Comparison of ENCODE assay signal across 24 cellular contexts in the genomic region with DNA sequence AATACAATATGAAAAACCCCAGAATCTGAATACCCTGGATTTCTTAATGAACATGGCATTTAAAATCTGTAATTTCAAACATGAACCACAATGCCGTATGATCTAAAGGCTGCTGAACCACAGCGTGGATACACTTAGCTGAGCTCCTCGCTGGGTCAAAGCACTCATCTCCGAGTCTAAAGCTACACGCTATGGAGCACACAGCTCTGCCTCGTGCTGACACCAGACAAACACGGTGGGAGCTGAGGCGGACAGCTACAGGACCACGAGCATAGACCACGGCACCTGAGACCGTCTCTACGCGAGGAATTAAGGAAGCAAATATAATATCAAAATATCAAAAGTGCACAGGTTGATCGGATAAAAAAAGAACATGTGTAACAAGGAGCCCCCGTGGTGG. TPM values are rescaled to one million over a fixed set of nuclear protein-coding genes. Genes with fewer than 3 reads are reported as not detected.
DNase-seq lines count a peak whose midpoint lies in the region; ATAC-seq and TF ChIP-seq lines count a peak whose summit lies in the region.
"Had no signal": no experiment of that assay in that cellular context is flagged by ENCODE, and none has a peak within 500 bp of the region (broad histone marks: within the 10 kb centered on the region; RNA-seq: fewer than 3 reads in every experiment).

No MANE protein-coding gene starts in this region.

- H3K9me2 ChIP-seq in MM.1S (replicated peaks; ENCODE audit: insufficient read depth, low read length) (no peaks in the 10 kb centered on the region), GM23338 (ENCODE audit: insufficient read depth) (no peaks in the 10 kb centered on the region)

- ATAC-seq in GM23338 (no peak), HG03565 (IDR thresholded peaks at IDR 0.05; ENCODE audit: unreplicated experiment) (no peak)
- ATAC-seq: A549, gastrocnemius medialis, left colon, Panc1 had no signal

- no peaks in the 10 kb centered on the region for H3K27me3 Mint-ChIP-seq in activated CD4-positive, alpha-beta T cell treated with anti-CD3 and anti-CD28 coated beads, Interleukin-2, amount 10 ng/mL, durations not matched to agents 7 days and 5 days
- H3K27me3 Mint-ChIP-seq in dendritic cell treated with granulocyte-macrophage colony-stimulating factor and Interleukin-4, amounts not matched to agents 40 ng/mL and 50 ng/mL, for 4 days, result no peaks in the 10 kb centered on the region
- H3K27me3 Mint-ChIP-seq in osteocyte (ENCODE audit: unreplicated experiment) (no peaks in the 10 kb centered on the region), GM23338 (ENCODE audit: insufficient read depth, low read depth, poor library complexity) (peaks cover 4% of the 10 kb centered on the region)
- H3K27me3 Mint-ChIP-seq: activated naive CD4-positive, alpha-beta T cell treated with anti-CD3 and anti-CD28 coated beads, Interleukin-2, amount 50 U/mL, for 24 hours; IgD-negative memory B cell had no signal

- no peaks in the 10 kb centered on the region for H3K9me3 ChIP-seq in MM.1S (replicated peaks; ENCODE audit: insufficient read depth, low read length)
- H3K9me3 ChIP-seq: A549, BE2C, gastrocnemius medialis, HAP-1, transverse colon had no signal

- H3K27ac ChIP-seq in MM.1S (ENCODE audit: low read length) (no peak overlapping the region), GM23338 (ENCODE audit: low read depth) (no peak overlapping the region)
- H3K27ac ChIP-seq: A549, gastrocnemius medialis, hepatocyte had no signal

- H3K9me3 Mint-ChIP-seq in activated CD4-positive, alpha-beta T cell treated with anti-CD3 and anti-CD28 coated beads, Interleukin-2, amount 10 ng/mL, durations not matched to agents 7 days and 5 days, result no peaks in the 10 kb centered on the region
- no peaks in the 10 kb centered on the region for H3K9me3 Mint-ChIP-seq in dendritic cell treated with granulocyte-macrophage colony-stimulating factor and Interleukin-4, amounts not matched to agents 40 ng/mL and 50 ng/mL, for 4 days
- H3K9me3 Mint-ChIP-seq in osteocyte (ENCODE audit: unreplicated experiment) (no peaks in the 10 kb centered on the region), GM23338 (no peaks in the 10 kb centered on the region)
- H3K9me3 Mint-ChIP-seq: activated naive CD4-positive, alpha-beta T cell treated with anti-CD3 and anti-CD28 coated beads, Interleukin-2, amount 50 U/mL, for 24 hours; IgD-negative memory B cell had no signal

- H3K36me3 Mint-ChIP-seq in activated CD4-positive, alpha-beta T cell treated with anti-CD3 and anti-CD28 coated beads, Interleukin-2, amount 10 ng/mL, durations not matched to agents 7 days and 5 days (ENCODE audit: low read depth), result peaks cover 50% of the 10 kb centered on the region
- H3K36me3 Mint-ChIP-seq in dendritic cell treated with granulocyte-macrophage colony-stimulating factor and Interleukin-4, amounts not matched to agents 40 ng/mL and 50 ng/mL, for 4 days (ENCODE audit: low read depth), result peaks cover 98% of the 10 kb centered on the region
- H3K36me3 Mint-ChIP-seq in osteocyte (ENCODE audit: unreplicated experiment) (peaks cover 20% of the 10 kb centered on the region), GM23338 (ENCODE audit: low read depth) (peaks cover 39% of the 10 kb centered on the region)

- H2AFZ ChIP-seq in MM.1S (ENCODE audit: low read length) (no peak overlapping the region), GM23338 (no peak overlapping the region)
- H2AFZ ChIP-seq: hepatocyte had no signal

- no peak overlapping the region for H3K4me3 ChIP-seq in MM.1S (ENCODE audit: low read length)
- no peak overlapping the region for H3K4me3 ChIP-seq in GM23338
- H3K4me3 ChIP-seq: A549, gastrocnemius medialis, HAP-1, hepatocyte, transverse colon had no signal

- H3K9ac ChIP-seq in MM.1S (ENCODE audit: low read length), result no peak overlapping the region

- peaks cover 43% of the 10 kb centered on the region for H3K4me1 Mint-ChIP-seq in activated CD4-positive, alpha-beta T cell treated with anti-CD3 and anti-CD28 coated beads, Interleukin-2, amount 10 ng/mL, durations not matched to agents 7 days and 5 days
- peaks cover 31% of the 10 kb centered on the region for H3K4me1 Mint-ChIP-seq in dendritic cell treated with granulocyte-macrophage colony-stimulating factor and Interleukin-4, amounts not matched to agents 40 ng/mL and 50 ng/mL, for 4 days (ENCODE audit: low read depth)
- H3K4me1 Mint-ChIP-seq in osteocyte (ENCODE audit: unreplicated experiment) (no peaks in the 10 kb centered on the region), GM23338 (no peaks in the 10 kb centered on the region; the same call in 2 of the 3 replicates)

- H3K36me3 ChIP-seq in MM.1S (replicated peaks; ENCODE audit: insufficient read depth, low read length), result peaks cover 27% of the 10 kb centered on the region; the same call in 1 of the 2 replicates
- H3K36me3 ChIP-seq in GM23338 (ENCODE audit: insufficient read depth), result peaks cover 20% of the 10 kb centered on the region; the same call in 1 of the 2 replicates

- H3K4me2 ChIP-seq in MM.1S (ENCODE audit: low read depth, low read length), result peak overlapping the region; percentile 48; the same call in 1 of the 2 replicates
- no peak overlapping the region for H3K4me2 ChIP-seq in GM23338
- H3K4me2 ChIP-seq: A549, hepatocyte had no signal

- no peak overlapping the region for H3K4me3 Mint-ChIP-seq in activated CD4-positive, alpha-beta T cell treated with anti-CD3 and anti-CD28 coated beads, Interleukin-2, amount 10 ng/mL, durations not matched to agents 7 days and 5 days
- H3K4me3 Mint-ChIP-seq in dendritic cell treated with granulocyte-macrophage colony-stimulating factor and Interleukin-4, amounts not matched to agents 40 ng/mL and 50 ng/mL, for 4 days, result no peak overlapping the region
- H3K4me3 Mint-ChIP-seq in osteocyte (ENCODE audit: unreplicated experiment) (no peak overlapping the region), GM23338 (no peak overlapping the region)

- intact Hi-C loops in dendritic cell treated with granulocyte-macrophage colony-stimulating factor and Interleukin-4, amounts not matched to agents 40 ng/mL and 50 ng/mL, for 4 days (cut with micrococcal nuclease), result no loop called here

- no peaks in the 10 kb centered on the region for H3K27me3 ChIP-seq in MM.1S (replicated peaks; ENCODE audit: insufficient read depth, low read length)
- H3K27me3 ChIP-seq in GM23338 (ENCODE audit: insufficient read depth), result no peaks in the 10 kb centered on the region
- H3K27me3 ChIP-seq: BE2C, gastrocnemius medialis, hepatocyte, transverse colon had no signal

- H3K79me2 ChIP-seq in MM.1S (ENCODE audit: low read length), result peaks cover 62% of the 10 kb centered on the region
- 0 out of 2 replicates have a peak, but pooled peaks cover 3% of the 10 kb centered on the region for H3K79me2 ChIP-seq in GM23338 (replicated peaks; ENCODE audit: insufficient read depth)
- H3K79me2 ChIP-seq: hepatocyte had no signal

- DNase-seq in activated CD4-positive, alpha-beta T cell treated with anti-CD3 and anti-CD28 coated beads, Interleukin-2, amount 10 ng/mL, durations not matched to agents 7 days and 5 days, result no peak
- DNase-seq in activated CD4-positive, alpha-beta T cell treated with anti-CD3 and anti-CD28 coated beads for 1 hour, result no peak
- DNase-seq in MM.1S, result no peak
- peak; percentile 68 for DNase-seq in osteocyte (ENCODE audit: extremely low spot score, unreplicated experiment)
- no peak for DNase-seq in GM23338 (ENCODE audit: low spot score)
- DNase-seq in activated CD8-positive, alpha-beta memory T cell treated with anti-CD3 and anti-CD28 coated beads, Interleukin-2, amount 50 U/mL, for 4 hours, result no peak
- DNase-seq: BE2C, COR-L47, gastrocnemius medialis, GDM1, NCI-H1105, NCI-H1930, NCI-H526, SIG-M5, transverse colon had no signal

- peaks cover 63% of the 10 kb centered on the region for H3K4me1 ChIP-seq in MM.1S (ENCODE audit: low read length)
- H3K4me1 ChIP-seq in GM23338 (ENCODE audit: insufficient read depth), result no peaks in the 10 kb centered on the region
- H3K4me1 ChIP-seq: A549, BE2C, gastrocnemius medialis, HAP-1 had no signal

- CTCF ChIA-PET in activated CD4-positive, alpha-beta T cell treated with anti-CD3 and anti-CD28 coated beads, Interleukin-2, amount 10 ng/mL, durations not matched to agents 7 days and 5 days (lab: Charles Lee), result interaction anchor here (1.5 to 1.7 kb wide), 2 partner anchors 10 to 78 kb away, joined by 4 read pairs; no protein-coding TSS in a partner anchor

- peak overlapping the region; percentile 93 for H3K27ac Mint-ChIP-seq in activated CD4-positive, alpha-beta T cell treated with anti-CD3 and anti-CD28 coated beads, Interleukin-2, amount 10 ng/mL, durations not matched to agents 7 days and 5 days
- peak overlapping the region; percentile 75 for H3K27ac Mint-ChIP-seq in dendritic cell treated with granulocyte-macrophage colony-stimulating factor and Interleukin-4, amounts not matched to agents 40 ng/mL and 50 ng/mL, for 4 days
- H3K27ac Mint-ChIP-seq in osteocyte (ENCODE audit: unreplicated experiment) (no peak overlapping the region), GM23338 (no peak overlapping the region)

- POLR2A ChIA-PET in activated CD4-positive, alpha-beta T cell treated with anti-CD3 and anti-CD28 coated beads, Interleukin-2, amount 10 ng/mL, durations not matched to agents 7 days and 5 days (lab: Charles Lee), result no interaction called here

- no peaks in the 10 kb centered on the region for H4K20me1 ChIP-seq in MM.1S (ENCODE audit: insufficient read depth, low read length)
- no peaks in the 10 kb centered on the region; the same call in 1 of the 2 replicates for H4K20me1 ChIP-seq in GM23338 (replicated peaks; ENCODE audit: insufficient read depth)

- TF ChIP-seq CTCF in MM.1S (IDR thresholded peaks at IDR 0.05; ENCODE audit: low read length), result no peak
- TF ChIP-seq CTCF in osteocyte (IDR thresholded peaks at IDR 0.05), result no peak
- no peak for TF ChIP-seq CTCF in GM23338 (conservative IDR thresholded peaks at IDR 0.05; ENCODE audit: low read depth in 2 of 2)

- H3F3A ChIP-seq in MM.1S (ENCODE audit: insufficient read depth, low read length) (peaks cover 33% of the 10 kb centered on the region), GM23338 (replicated peaks; ENCODE audit: low read depth) (no peaks in the 10 kb centered on the region)

RNA-seq across cellular contexts. Expression of gene IPPK, which starts 42.8 kb away (rescaled TPM):
- total RNA-seq in activated CD4-positive, alpha-beta T cell treated with anti-CD3 and anti-CD28 coated beads, Interleukin-2, amount 10 ng/mL, durations not matched to agents 7 days and 5 days, result 10 to 100 TPM in 1 of 2 experiments, 1 to 10 TPM in 1; 9.6 to 10.9 TPM
- total RNA-seq in osteocyte, result 6.4 and 7.4 TPM in 2 replicates
- 11.8 and 17.5 TPM in 2 replicates for total RNA-seq in GM23338 (2014; rRNA removed; shearing (Covaris generic))
- 6.0 and 6.5 TPM in 2 replicates for polyA plus RNA-seq in GM23338 (2016; fragmentation: Nextera tagmentation; extraction: Ambion mirVana)

RNA-seq across cellular contexts. Expression of gene BICD2, which starts 51.9 kb away (rescaled TPM):
- total RNA-seq in activated CD4-positive, alpha-beta T cell treated with anti-CD3 and anti-CD28 coated beads, Interleukin-2, amount 10 ng/mL, durations not matched to agents 7 days and 5 days, result 10 to 100 TPM; 29.5 to 31.1 TPM
- total RNA-seq in osteocyte, result 34.8 and 35.4 TPM in 2 replicates
- 34.3 and 38.1 TPM in 2 replicates for total RNA-seq in GM23338 (2014; rRNA removed; shearing (Covaris generic))
- 8.7 and 9.6 TPM in 2 replicates for polyA plus RNA-seq in GM23338 (2016; fragmentation: Nextera tagmentation; extraction: Ambion mirVana)

Comparison
In these comparisons a context has a peak if more than half of its experiments do, and no peak if none do; other contexts are left out.
1. H3K27ac Mint-ChIP-seq: peak in activated CD4-positive, alpha-beta T cell treated with anti-CD3 and anti-CD28 coated beads, Interleukin-2, amount 10 ng/mL, durations not matched to agents 7 days and 5 days (single experiment) and dendritic cell treated with granulocyte-macrophage colony-stimulating factor and Interleukin-4, amounts not matched to agents 40 ng/mL and 50 ng/mL, for 4 days (single experiment); none in osteocyte (single experiment) and GM23338 (single experiment).